26 cellular contexts compared by ENCODE assay signal in genomic region chr1:67937010-67937409, GRCh38.
DNase-seq lines count a peak whose midpoint lies in the region; ATAC-seq, FAIRE-seq and TF ChIP-seq lines count a peak whose summit lies in the region.
"Had no signal": no experiment of that assay in that cellular context is flagged by ENCODE, and none has a peak within 500 bp of the region (broad histone marks: within the 10 kb centered on the region; RNA-seq: fewer than 3 reads in every experiment).

No MANE protein-coding gene starts in this region.

- no peak overlapping the region for H3K4me3 ChIP-seq in bronchial epithelial cell (ENCODE audit: low read depth, low read length)
- H3K4me3 ChIP-seq: SJCRH30 had no signal

- no peaks in the 10 kb centered on the region for H3K27me3 ChIP-seq in bronchial epithelial cell (ENCODE audit: control insufficient read depth, insufficient read depth, low read length)
- H3K27me3 ChIP-seq: BE2C, SJCRH30 had no signal

- H3K9me3 Mint-ChIP-seq in nephron: no peaks in the 10 kb centered on the region
- H3K9me3 Mint-ChIP-seq: IgD-negative memory B cell had no signal

- H3K4me1 Mint-ChIP-seq in nephron: peaks cover 56% of the 10 kb centered on the region
- H3K4me1 Mint-ChIP-seq: CD14-positive monocyte, IgD-negative memory B cell had no signal

- peak; percentile 19 for DNase-seq in NCI-H82 (lab: John Stamatoyannopoulos, UW)
- no peak for DNase-seq in NCI-H82 treated with DMSO at 0.1 percent for 48 hours (lab: John Stamatoyannopoulos, UW; ENCODE audit: unreplicated experiment)
- DNase-seq in bronchial epithelial cell (ENCODE audit: low read depth): peak; percentile 27
- DNase-seq in HEK293T (ENCODE audit: extremely low spot score): no peak
- no peak for DNase-seq in activated CD4-positive, alpha-beta T cell treated with anti-CD3 and anti-CD28 coated beads, Interleukin-2, amount 50 U/mL, for 1 hour
- DNase-seq: ACHN, BE2C, Calu3, DND-41, Karpas-422, NCI-H1092 treated with DMSO at 0.1 percent for 48 hours, NCI-H1436, NCI-H187 treated with DMSO at 0.1 percent for 48 hours, NCI-H2171 treated with DMSO at 0.1 percent for 48 hours, NCI-H345, NCI-H510A treated with DMSO at 0.1 percent for 48 hours had no signal

- TF ChIP-seq CTCF in bronchial epithelial cell (IDR thresholded peaks at IDR 0.05; ENCODE audit: insufficient read depth, low read length, severe bottlenecking) (no peak), nephron (IDR thresholded peaks at IDR 0.05; ENCODE audit: unreplicated experiment in 3 of 3) (no peak)

- H3K27me3 Mint-ChIP-seq in nephron (ENCODE audit: low read depth): peaks cover 4% of the 10 kb centered on the region

- no peaks in the 10 kb centered on the region for H3K36me3 ChIP-seq in bronchial epithelial cell (ENCODE audit: control insufficient read depth, insufficient read depth, low read length)
- H3K36me3 ChIP-seq: BE2C, SJCRH30 had no signal

- H3K4me3 Mint-ChIP-seq in nephron: peak overlapping the region in 1 of 3 experiments; percentile 34
- H3K4me3 Mint-ChIP-seq: CD14-positive monocyte, IgD-negative memory B cell had no signal

- CTCF ChIA-PET in HEK293T (lab: Yijun Ruan, JAX): no interaction called here

- peak overlapping the region; percentile 85 to 98 (median 91) for H3K27ac Mint-ChIP-seq in nephron
- H3K27ac Mint-ChIP-seq: CD14-positive monocyte, IgD-negative memory B cell had no signal

- POLR2A ChIA-PET in HEK293T (lab: Yijun Ruan, JAX): no interaction called here

- no peaks in the 10 kb centered on the region for H3K36me3 Mint-ChIP-seq in nephron (ENCODE audit: low read depth)
- H3K36me3 Mint-ChIP-seq: CD14-positive monocyte had no signal

- FAIRE-seq in bronchial epithelial cell (lab: Jason Lieb, UNC): peak; percentile 7
- FAIRE-seq: H1, RCC 7860 had no signal

- no peak for ATAC-seq in GM18517 (IDR thresholded peaks at IDR 0.05; ENCODE audit: unreplicated experiment)
- no peak for ATAC-seq in HG02885 (IDR thresholded peaks at IDR 0.05; ENCODE audit: poor library complexity, unreplicated experiment)
- ATAC-seq: Right ventricle myocardium inferior, SK-N-SH treated with all-trans-retinoic acid at 6 μM for 48 hours had no signal

TF ChIP-seq in HEK293T, 16 proteins besides CTCF, POLR2A, EP300 and RAD21:
- TF ChIP-seq FOXM1 (IDR thresholded peaks at IDR 0.05; ENCODE audit: borderline replicate concordance) (no peak), ZNF384 (IDR thresholded peaks at IDR 0.05) (no peak), NFRKB (IDR thresholded peaks at IDR 0.05) (no peak), FOXA1 (IDR thresholded peaks at IDR 0.05) (no peak), ARNT (IDR thresholded peaks at IDR 0.05) (no peak), PKNOX1 (IDR thresholded peaks at IDR 0.05) (no peak)
TF ChIP-seq in HEK293T: peak in this region for 0.

Comparison
In these comparisons a context has a peak if more than half of its experiments do, and no peak if none do; other contexts are left out.
1. DNase-seq: peak in NCI-H82 (single experiment) and bronchial epithelial cell (single experiment); none in NCI-H82 treated with DMSO at 0.1 percent for 48 hours (single experiment), HEK293T (single experiment) and activated CD4-positive, alpha-beta T cell treated with anti-CD3 and anti-CD28 coated beads, Interleukin-2, amount 50 U/mL, for 1 hour (single experiment).